ENCODE assay signal across 1 cellular context in the genomic region with DNA sequence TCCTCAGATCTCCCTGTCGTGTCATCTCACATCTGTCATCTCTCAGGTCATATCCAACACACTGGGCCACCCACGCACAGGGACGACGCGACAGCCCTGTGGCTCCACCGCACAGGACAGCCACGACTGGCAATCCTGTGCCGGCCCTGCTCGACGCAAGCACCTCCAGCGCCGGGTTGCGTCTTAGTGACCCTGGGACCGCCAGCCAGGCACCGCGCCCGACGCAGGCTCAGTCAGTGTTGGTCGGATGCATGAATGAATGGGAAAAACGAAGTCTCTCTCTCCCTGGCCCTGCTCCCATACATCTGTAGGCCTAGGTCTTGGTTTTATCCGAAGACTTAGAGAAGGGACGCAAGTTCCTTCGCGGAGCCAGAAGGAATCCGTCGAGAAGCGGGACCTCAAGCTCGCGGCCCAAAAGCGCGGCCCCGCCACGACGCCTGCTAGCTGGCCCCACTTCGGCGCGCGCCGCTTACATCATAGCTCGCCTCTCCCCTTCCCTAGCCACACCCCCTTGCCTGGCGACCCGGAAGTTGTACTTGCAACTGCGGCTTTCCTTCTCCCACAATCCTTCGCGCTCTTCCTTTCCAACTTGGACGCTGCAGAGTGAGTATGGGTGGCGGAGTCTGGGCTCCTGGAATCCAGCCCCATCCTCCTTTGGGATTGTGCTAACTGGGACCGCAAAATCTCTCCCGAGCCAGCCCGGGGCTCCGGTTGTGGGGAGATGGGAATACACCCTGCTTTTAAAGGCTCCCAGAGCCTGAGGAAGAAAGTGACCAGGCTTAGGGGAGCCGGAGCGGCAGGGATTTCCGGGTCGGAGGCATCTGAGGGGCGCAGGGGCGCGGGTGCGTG.
TF ChIP-seq lines count a peak whose summit lies in the region.

A gene (plus strand): TSS at position 577 of the 849 bp plus-strand sequence. CDS start 413 bp downstream, outside the sequence.

TF ChIP-seq in HEK293, 187 proteins besides CTCF, POLR2A, EP300 and RAD21 (continued from another document and continues in another):
- TF ChIP-seq ZNF394 (tag by site-specific recombination; IDR thresholded peaks at IDR 0.05; ENCODE audit: borderline replicate concordance) = peak; percentile 50; the same call in 1 of the 2 replicates
- TF ChIP-seq ZFP37 (tag by site-specific recombination; IDR thresholded peaks at IDR 0.05) = 0 out of 2 replicates have a peak, but pooled peaks have one; percentile 39
- no peak for TF ChIP-seq ZNF677 (tag by site-specific recombination; IDR thresholded peaks at IDR 0.05)
- no peak for TF ChIP-seq ZNF202 (tag by site-specific recombination; IDR thresholded peaks at IDR 0.05; ENCODE audit: borderline replicate concordance)
- TF ChIP-seq YY1 (tag by site-specific recombination; IDR thresholded peaks at IDR 0.05) = 0 out of 2 replicates have a peak, but pooled peaks have one; percentile 27
- peak; percentile 62; the same call in 1 of the 2 replicates for TF ChIP-seq SP7 (tag by site-specific recombination; IDR thresholded peaks at IDR 0.05)
- TF ChIP-seq ZNF610 (tag by site-specific recombination; IDR thresholded peaks at IDR 0.05; ENCODE audit: borderline replicate concordance) = peak; percentile 38; the same call in 1 of the 2 replicates
- TF ChIP-seq, protein P1, sequence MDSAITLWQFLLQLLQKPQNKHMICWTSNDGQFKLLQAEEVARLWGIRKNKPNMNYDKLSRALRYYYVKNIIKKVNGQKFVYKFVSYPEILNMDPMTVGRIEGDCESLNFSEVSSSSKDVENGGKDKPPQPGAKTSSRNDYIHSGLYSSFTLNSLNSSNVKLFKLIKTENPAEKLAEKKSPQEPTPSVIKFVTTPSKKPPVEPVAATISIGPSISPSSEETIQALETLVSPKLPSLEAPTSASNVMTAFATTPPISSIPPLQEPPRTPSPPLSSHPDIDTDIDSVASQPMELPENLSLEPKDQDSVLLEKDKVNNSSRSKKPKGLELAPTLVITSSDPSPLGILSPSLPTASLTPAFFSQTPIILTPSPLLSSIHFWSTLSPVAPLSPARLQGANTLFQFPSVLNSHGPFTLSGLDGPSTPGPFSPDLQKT (IDR thresholded peaks at IDR 0.05; ENCODE audit: borderline replicate concordance, low read depth, low read length) = no peak
- no peak for TF ChIP-seq ZNF214 (tag by site-specific recombination; IDR thresholded peaks at IDR 0.05; ENCODE audit: borderline replicate concordance)
- TF ChIP-seq, protein P2, sequence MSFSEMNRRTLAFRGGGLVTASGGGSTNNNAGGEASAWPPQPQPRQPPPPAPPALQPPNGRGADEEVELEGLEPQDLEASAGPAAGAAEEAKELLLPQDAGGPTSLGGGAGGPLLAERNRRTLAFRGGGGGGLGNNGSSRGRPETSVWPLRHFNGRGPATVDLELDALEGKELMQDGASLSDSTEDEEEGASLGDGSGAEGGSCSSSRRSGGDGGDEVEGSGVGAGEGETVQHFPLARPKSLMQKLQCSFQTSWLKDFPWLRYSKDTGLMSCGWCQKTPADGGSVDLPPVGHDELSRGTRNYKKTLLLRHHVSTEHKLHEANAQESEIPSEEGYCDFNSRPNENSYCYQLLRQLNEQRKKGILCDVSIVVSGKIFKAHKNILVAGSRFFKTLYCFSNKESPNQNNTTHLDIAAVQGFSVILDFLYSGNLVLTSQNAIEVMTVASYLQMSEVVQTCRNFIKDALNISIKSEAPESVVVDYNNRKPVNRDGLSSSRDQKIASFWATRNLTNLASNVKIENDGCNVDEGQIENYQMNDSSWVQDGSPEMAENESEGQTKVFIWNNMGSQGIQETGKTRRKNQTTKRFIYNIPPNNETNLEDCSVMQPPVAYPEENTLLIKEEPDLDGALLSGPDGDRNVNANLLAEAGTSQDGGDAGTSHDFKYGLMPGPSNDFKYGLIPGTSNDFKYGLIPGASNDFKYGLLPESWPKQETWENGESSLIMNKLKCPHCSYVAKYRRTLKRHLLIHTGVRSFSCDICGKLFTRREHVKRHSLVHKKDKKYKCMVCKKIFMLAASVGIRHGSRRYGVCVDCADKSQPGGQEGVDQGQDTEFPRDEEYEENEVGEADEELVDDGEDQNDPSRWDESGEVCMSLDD (tag by site-specific recombination; IDR thresholded peaks at IDR 0.05) = no peak
- no peak for TF ChIP-seq ZNF549 (tag by site-specific recombination; IDR thresholded peaks at IDR 0.05)
- TF ChIP-seq, protein P3, sequence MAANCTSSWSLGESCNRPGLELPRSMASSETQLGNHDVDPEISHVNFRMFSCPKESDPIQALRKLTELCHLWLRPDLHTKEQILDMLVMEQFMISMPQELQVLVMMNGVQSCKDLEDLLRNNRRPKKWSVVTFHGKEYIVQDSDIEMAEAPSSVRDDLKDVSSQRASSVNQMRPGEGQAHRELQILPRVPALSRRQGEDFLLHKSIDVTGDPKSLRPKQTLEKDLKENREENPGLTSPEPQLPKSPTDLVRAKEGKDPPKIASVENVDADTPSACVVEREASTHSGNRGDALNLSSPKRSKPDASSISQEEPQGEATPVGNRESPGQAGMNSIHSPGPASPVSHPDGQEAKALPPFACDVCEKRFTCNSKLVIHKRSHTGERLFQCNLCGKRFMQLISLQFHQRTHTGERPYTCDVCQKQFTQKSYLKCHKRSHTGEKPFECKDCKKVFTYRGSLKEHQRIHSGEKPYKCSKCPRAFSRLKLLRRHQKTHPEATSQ (tag by site-specific recombination; IDR thresholded peaks at IDR 0.05) = no peak
- TF ChIP-seq ZBTB17 (tag by site-specific recombination; IDR thresholded peaks at IDR 0.05) = peak; percentile 42
- TF ChIP-seq, protein P4, sequence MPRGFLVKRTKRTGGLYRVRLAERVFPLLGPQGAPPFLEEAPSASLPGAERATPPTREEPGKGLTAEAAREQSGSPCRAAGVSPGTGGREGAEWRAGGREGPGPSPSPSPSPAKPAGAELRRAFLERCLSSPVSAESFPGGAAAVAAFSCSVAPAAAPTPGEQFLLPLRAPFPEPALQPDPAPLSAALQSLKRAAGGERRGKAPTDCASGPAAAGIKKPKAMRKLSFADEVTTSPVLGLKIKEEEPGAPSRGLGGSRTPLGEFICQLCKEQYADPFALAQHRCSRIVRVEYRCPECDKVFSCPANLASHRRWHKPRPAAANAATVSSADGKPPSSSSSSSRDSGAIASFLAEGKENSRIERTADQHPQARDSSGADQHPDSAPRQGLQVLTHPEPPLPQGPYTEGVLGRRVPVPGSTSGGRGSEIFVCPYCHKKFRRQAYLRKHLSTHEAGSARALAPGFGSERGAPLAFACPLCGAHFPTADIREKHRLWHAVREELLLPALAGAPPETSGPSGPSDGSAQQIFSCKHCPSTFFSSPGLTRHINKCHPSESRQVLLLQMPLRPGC (tag by site-specific recombination; IDR thresholded peaks at IDR 0.05) = no peak
- TF ChIP-seq, protein P5, sequence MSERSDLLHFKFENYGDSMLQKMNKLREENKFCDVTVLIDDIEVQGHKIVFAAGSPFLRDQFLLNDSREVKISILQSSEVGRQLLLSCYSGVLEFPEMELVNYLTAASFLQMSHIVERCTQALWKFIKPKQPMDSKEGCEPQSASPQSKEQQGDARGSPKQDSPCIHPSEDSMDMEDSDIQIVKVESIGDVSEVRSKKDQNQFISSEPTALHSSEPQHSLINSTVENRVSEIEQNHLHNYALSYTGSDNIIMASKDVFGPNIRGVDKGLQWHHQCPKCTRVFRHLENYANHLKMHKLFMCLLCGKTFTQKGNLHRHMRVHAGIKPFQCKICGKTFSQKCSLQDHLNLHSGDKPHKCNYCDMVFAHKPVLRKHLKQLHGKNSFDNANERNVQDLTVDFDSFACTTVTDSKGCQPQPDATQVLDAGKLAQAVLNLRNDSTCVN (tag by site-specific recombination; optimal IDR thresholded peaks at IDR 0.05) = peak; percentile 91
- no peak for TF ChIP-seq ZNF585B (tag by site-specific recombination; IDR thresholded peaks at IDR 0.05)
- no peak for TF ChIP-seq ZNF266 (tag by site-specific recombination; IDR thresholded peaks at IDR 0.05; ENCODE audit: low read depth)
- no peak for TF ChIP-seq ZNF560 (tag by site-specific recombination; IDR thresholded peaks at IDR 0.05; ENCODE audit: borderline replicate concordance)
- TF ChIP-seq, protein P6, sequence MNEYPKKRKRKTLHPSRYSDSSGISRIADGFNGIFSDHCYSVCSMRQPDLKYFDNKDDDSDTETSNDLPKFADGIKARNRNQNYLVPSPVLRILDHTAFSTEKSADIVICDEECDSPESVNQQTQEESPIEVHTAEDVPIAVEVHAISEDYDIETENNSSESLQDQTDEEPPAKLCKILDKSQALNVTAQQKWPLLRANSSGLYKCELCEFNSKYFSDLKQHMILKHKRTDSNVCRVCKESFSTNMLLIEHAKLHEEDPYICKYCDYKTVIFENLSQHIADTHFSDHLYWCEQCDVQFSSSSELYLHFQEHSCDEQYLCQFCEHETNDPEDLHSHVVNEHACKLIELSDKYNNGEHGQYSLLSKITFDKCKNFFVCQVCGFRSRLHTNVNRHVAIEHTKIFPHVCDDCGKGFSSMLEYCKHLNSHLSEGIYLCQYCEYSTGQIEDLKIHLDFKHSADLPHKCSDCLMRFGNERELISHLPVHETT (tag by site-specific recombination; IDR thresholded peaks at IDR 0.05) = 0 out of 2 replicates have a peak, but pooled peaks have one; percentile 43
- no peak for TF ChIP-seq MZF1 (tag by site-specific recombination; IDR thresholded peaks at IDR 0.05; ENCODE audit: borderline replicate concordance)
- TF ChIP-seq ZNF426 (tag by site-specific recombination; IDR thresholded peaks at IDR 0.05) = no peak
- no peak for TF ChIP-seq BCL11A (tag by site-specific recombination; IDR thresholded peaks at IDR 0.05; ENCODE audit: low read depth)
- TF ChIP-seq, protein P7, sequence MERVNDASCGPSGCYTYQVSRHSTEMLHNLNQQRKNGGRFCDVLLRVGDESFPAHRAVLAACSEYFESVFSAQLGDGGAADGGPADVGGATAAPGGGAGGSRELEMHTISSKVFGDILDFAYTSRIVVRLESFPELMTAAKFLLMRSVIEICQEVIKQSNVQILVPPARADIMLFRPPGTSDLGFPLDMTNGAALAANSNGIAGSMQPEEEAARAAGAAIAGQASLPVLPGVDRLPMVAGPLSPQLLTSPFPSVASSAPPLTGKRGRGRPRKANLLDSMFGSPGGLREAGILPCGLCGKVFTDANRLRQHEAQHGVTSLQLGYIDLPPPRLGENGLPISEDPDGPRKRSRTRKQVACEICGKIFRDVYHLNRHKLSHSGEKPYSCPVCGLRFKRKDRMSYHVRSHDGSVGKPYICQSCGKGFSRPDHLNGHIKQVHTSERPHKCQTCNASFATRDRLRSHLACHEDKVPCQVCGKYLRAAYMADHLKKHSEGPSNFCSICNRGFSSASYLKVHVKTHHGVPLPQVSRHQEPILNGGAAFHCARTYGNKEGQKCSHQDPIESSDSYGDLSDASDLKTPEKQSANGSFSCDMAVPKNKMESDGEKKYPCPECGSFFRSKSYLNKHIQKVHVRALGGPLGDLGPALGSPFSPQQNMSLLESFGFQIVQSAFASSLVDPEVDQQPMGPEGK (tag by site-specific recombination; IDR thresholded peaks at IDR 0.05) = peak; percentile 70
- no peak for TF ChIP-seq ZBTB20 (tag by site-specific recombination; IDR thresholded peaks at IDR 0.05)
- TF ChIP-seq ZNF514 (tag by site-specific recombination; IDR thresholded peaks at IDR 0.05) = no peak
- no peak for TF ChIP-seq ZNF211 (tag by site-specific recombination; IDR thresholded peaks at IDR 0.05; ENCODE audit: low read depth)
- no peak for TF ChIP-seq ZNF248 (tag by site-specific recombination; IDR thresholded peaks at IDR 0.05)
- no peak for TF ChIP-seq GLIS2 (tag by site-specific recombination; IDR thresholded peaks at IDR 0.05)
- TF ChIP-seq, protein P8, sequence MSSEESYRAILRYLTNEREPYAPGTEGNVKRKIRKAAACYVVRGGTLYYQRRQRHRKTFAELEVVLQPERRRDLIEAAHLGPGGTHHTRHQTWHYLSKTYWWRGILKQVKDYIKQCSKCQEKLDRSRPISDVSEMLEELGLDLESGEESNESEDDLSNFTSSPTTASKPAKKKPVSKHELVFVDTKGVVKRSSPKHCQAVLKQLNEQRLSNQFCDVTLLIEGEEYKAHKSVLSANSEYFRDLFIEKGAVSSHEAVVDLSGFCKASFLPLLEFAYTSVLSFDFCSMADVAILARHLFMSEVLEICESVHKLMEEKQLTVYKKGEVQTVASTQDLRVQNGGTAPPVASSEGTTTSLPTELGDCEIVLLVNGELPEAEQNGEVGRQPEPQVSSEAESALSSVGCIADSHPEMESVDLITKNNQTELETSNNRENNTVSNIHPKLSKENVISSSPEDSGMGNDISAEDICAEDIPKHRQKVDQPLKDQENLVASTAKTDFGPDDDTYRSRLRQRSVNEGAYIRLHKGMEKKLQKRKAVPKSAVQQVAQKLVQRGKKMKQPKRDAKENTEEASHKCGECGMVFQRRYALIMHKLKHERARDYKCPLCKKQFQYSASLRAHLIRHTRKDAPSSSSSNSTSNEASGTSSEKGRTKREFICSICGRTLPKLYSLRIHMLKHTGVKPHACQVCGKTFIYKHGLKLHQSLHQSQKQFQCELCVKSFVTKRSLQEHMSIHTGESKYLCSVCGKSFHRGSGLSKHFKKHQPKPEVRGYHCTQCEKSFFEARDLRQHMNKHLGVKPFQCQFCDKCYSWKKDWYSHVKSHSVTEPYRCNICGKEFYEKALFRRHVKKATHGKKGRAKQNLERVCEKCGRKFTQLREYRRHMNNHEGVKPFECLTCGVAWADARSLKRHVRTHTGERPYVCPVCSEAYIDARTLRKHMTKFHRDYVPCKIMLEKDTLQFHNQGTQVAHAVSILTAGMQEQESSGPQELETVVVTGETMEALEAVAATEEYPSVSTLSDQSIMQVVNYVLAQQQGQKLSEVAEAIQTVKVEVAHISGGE (tag by site-specific recombination; conservative IDR thresholded peaks at IDR 0.05; ENCODE audit: low read depth) = peak; percentile 94
- no peak for TF ChIP-seq ZNF239 (tag by site-specific recombination; IDR thresholded peaks at IDR 0.05)
- no peak for TF ChIP-seq ZFP3 (tag by site-specific recombination; IDR thresholded peaks at IDR 0.05; ENCODE audit: low read depth)
- no peak for TF ChIP-seq ZNF324 (tag by site-specific recombination; IDR thresholded peaks at IDR 0.05)
- TF ChIP-seq ZNF112 (tag by site-specific recombination; IDR thresholded peaks at IDR 0.05) = no peak
- no peak for TF ChIP-seq ZNF521 (tag by site-specific recombination; IDR thresholded peaks at IDR 0.05)
- TF ChIP-seq SALL2 (tag by site-specific recombination; IDR thresholded peaks at IDR 0.05; ENCODE audit: borderline replicate concordance) = no peak
- TF ChIP-seq, protein P9, sequence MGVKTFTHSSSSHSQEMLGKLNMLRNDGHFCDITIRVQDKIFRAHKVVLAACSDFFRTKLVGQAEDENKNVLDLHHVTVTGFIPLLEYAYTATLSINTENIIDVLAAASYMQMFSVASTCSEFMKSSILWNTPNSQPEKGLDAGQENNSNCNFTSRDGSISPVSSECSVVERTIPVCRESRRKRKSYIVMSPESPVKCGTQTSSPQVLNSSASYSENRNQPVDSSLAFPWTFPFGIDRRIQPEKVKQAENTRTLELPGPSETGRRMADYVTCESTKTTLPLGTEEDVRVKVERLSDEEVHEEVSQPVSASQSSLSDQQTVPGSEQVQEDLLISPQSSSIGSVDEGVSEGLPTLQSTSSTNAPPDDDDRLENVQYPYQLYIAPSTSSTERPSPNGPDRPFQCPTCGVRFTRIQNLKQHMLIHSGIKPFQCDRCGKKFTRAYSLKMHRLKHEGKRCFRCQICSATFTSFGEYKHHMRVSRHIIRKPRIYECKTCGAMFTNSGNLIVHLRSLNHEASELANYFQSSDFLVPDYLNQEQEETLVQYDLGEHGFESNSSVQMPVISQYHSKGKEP (tag by site-specific recombination; IDR thresholded peaks at IDR 0.05) = no peak
- no peak for TF ChIP-seq GFI1B (tag by site-specific recombination; IDR thresholded peaks at IDR 0.05)
